In genomic region chr20:33552519-33552918, GRCh38 we compare ENCODE assay signal across 18 cellular contexts.
DNase-seq lines count a peak whose midpoint lies in the region; ATAC-seq and TF ChIP-seq lines count a peak whose summit lies in the region.
"Had no signal": no experiment of that assay in that cellular context is flagged by ENCODE, and none has a peak within 500 bp of the region (broad histone marks: within the 10 kb centered on the region; RNA-seq: fewer than 3 reads in every experiment).

No MANE protein-coding gene starts in this region.

- H3K4me3 Mint-ChIP-seq in activated CD4-positive, alpha-beta T cell treated with anti-CD3 and anti-CD28 coated beads for 36 hours, result no peak overlapping the region
- no peak overlapping the region for H3K4me3 Mint-ChIP-seq in activated CD4-positive, alpha-beta T cell treated with anti-CD3 and anti-CD28 coated beads, Interleukin-2, amount 10 ng/mL, durations not matched to agents 7 days and 5 days
- H3K4me3 Mint-ChIP-seq: activated CD4-positive, alpha-beta memory T cell treated with anti-CD3 and anti-CD28 coated beads, Interleukin-2, amount 10 ng/mL, durations not matched to agents 7 days and 5 days; neural progenitor cell had no signal

- H3K27me3 Mint-ChIP-seq in activated CD4-positive, alpha-beta T cell treated with anti-CD3 and anti-CD28 coated beads for 36 hours, result no peaks in the 10 kb centered on the region
- no peaks in the 10 kb centered on the region for H3K27me3 Mint-ChIP-seq in activated CD4-positive, alpha-beta T cell treated with anti-CD3 and anti-CD28 coated beads, Interleukin-2, amount 10 ng/mL, durations not matched to agents 7 days and 5 days
- H3K27me3 Mint-ChIP-seq: activated CD4-positive, alpha-beta memory T cell treated with anti-CD3 and anti-CD28 coated beads, Interleukin-2, amount 10 ng/mL, durations not matched to agents 7 days and 5 days had no signal

- no peak for ATAC-seq in activated CD4-positive, alpha-beta T cell treated with anti-CD3 and anti-CD28 coated beads for 36 hours
- ATAC-seq in GM19324 (IDR thresholded peaks at IDR 0.05; ENCODE audit: low FRiP score, unreplicated experiment) (no peak), upper lobe of left lung (ENCODE audit: low FRiP score in 2 of 2) (no peak)

- CTCF ChIA-PET in activated CD4-positive, alpha-beta T cell treated with anti-CD3 and anti-CD28 coated beads for 36 hours (lab: Charles Lee), result interaction anchor here (1.0 kb wide), 2 partner anchors 9 to 85 kb away, joined by 3 read pairs; no protein-coding TSS in a partner anchor
- CTCF ChIA-PET in activated CD4-positive, alpha-beta T cell treated with anti-CD3 and anti-CD28 coated beads, Interleukin-2, amount 10 ng/mL, durations not matched to agents 7 days and 5 days (lab: Charles Lee), result interaction anchor here (0.6 to 1.6 kb wide), 3 partner anchors 31 to 1124 kb away, joined by 3 to 5 read pairs (median 4); partner anchors contain the start of gene ACTL10

- H3K27ac ChIP-seq in DOHH2 (ENCODE audit: low read depth, low read length) (peak overlapping the region; percentile 12; the same call in 1 of the 2 replicates), SU-DHL-6 (ENCODE audit: low read depth, low read length) (0 out of 2 replicates have a peak overlapping the region, but pooled peaks have one; percentile 10), muscle layer of colon (ENCODE audit: low read depth, low read length) (peak overlapping the region; percentile 31), upper lobe of left lung (no peak overlapping the region)
- H3K27ac ChIP-seq: neural progenitor cell, SJSA1 had no signal

- TF ChIP-seq CTCF in DOHH2 (IDR thresholded peaks at IDR 0.05; ENCODE audit: low read depth, low read length, poor library complexity, severe bottlenecking), result no peak
- TF ChIP-seq CTCF in SU-DHL-6 (IDR thresholded peaks at IDR 0.05; ENCODE audit: insufficient read depth, low read length, poor library complexity, severe bottlenecking), result no peak
- TF ChIP-seq CTCF in upper lobe of left lung (IDR thresholded peaks at IDR 0.05), result no peak

- peaks cover 30% of the 10 kb centered on the region for H3K4me1 Mint-ChIP-seq in activated CD4-positive, alpha-beta T cell treated with anti-CD3 and anti-CD28 coated beads for 36 hours
- H3K4me1 Mint-ChIP-seq in activated CD4-positive, alpha-beta T cell treated with anti-CD3 and anti-CD28 coated beads, Interleukin-2, amount 10 ng/mL, durations not matched to agents 7 days and 5 days, result peaks cover 39% of the 10 kb centered on the region

- H3K9me3 ChIP-seq in DOHH2 (ENCODE audit: control insufficient read depth, insufficient read depth, low read length), result no peaks in the 10 kb centered on the region
- H3K9me3 ChIP-seq in SU-DHL-6 (ENCODE audit: insufficient read depth, low read length), result no peaks in the 10 kb centered on the region
- H3K9me3 ChIP-seq in muscle layer of colon (ENCODE audit: low read length), result no peaks in the 10 kb centered on the region
- H3K9me3 ChIP-seq in upper lobe of left lung, result no peaks in the 10 kb centered on the region
- H3K9me3 ChIP-seq: gastroesophageal sphincter, SJSA1, uterus had no signal

- H3K4me2 ChIP-seq in DOHH2 (ENCODE audit: low read length) (peak overlapping the region; percentile 10; the same call in 1 of the 2 replicates), SU-DHL-6 (ENCODE audit: low read depth, low read length, poor library complexity, severe bottlenecking) (no peak overlapping the region)
- H3K4me2 ChIP-seq: neural progenitor cell had no signal

- H3K4me1 ChIP-seq in DOHH2 (ENCODE audit: control insufficient read depth, low read length), result peaks cover 40% of the 10 kb centered on the region
- H3K4me1 ChIP-seq in muscle layer of colon (ENCODE audit: insufficient read depth, low read length), result peaks cover 32% of the 10 kb centered on the region
- H3K4me1 ChIP-seq in upper lobe of left lung, result peaks cover 6 to 11% (median 8%) of the 10 kb centered on the region in 4 donors
- H3K4me1 ChIP-seq: uterus had no signal

- H3K79me2 ChIP-seq in DOHH2 (ENCODE audit: control insufficient read depth, low read length) (0 out of 2 replicates have a peak, but pooled peaks cover 3% of the 10 kb centered on the region), SU-DHL-6 (ENCODE audit: insufficient read depth, low read length) (no peaks in the 10 kb centered on the region)

- H3K36me3 ChIP-seq in DOHH2 (ENCODE audit: control insufficient read depth, low read length) (no peaks in the 10 kb centered on the region), SU-DHL-6 (ENCODE audit: low read length) (no peaks in the 10 kb centered on the region), muscle layer of colon (ENCODE audit: insufficient read depth, low read length) (peaks cover 3% of the 10 kb centered on the region), upper lobe of left lung (peaks cover 0 to 6% (median 0%) of the 10 kb centered on the region in 4 donors)
- H3K36me3 ChIP-seq: neural progenitor cell, SJSA1, uterus had no signal

- intact Hi-C loops in activated CD4-positive, alpha-beta T cell treated with anti-CD3 and anti-CD28 coated beads for 36 hours (cut with DNase I, micrococcal nuclease), result loop anchor here (5.0 to 10.0 kb wide), 2 partner anchors 112 to 180 kb away; partner anchors contain the start of genes ACTL10 (in 1 of the 2), C20orf144 (in 1 of the 2) and ZNF341 (in 1 of the 2)

- H4K20me1 ChIP-seq in DOHH2 (ENCODE audit: control insufficient read depth, insufficient read depth, low read depth, low read length), result no peaks in the 10 kb centered on the region
- no peaks in the 10 kb centered on the region for H4K20me1 ChIP-seq in SU-DHL-6 (ENCODE audit: low read depth, low read length)

- DNase-seq in activated CD4-positive, alpha-beta T cell treated with anti-CD3 and anti-CD28 coated beads for 36 hours, result no peak
- DNase-seq in activated CD4-positive, alpha-beta T cell treated with anti-CD3 and anti-CD28 coated beads, Interleukin-2, amount 10 ng/mL, durations not matched to agents 7 days and 5 days, result no peak
- no peak for DNase-seq in SIG-M5 (lab: John Stamatoyannopoulos, UW)
- DNase-seq in upper lobe of left lung, result no peak
- DNase-seq: activated CD4-positive, alpha-beta memory T cell treated with anti-CD3 and anti-CD28 coated beads, Interleukin-2, amount 10 ng/mL, durations not matched to agents 7 days and 5 days; activated effector memory CD4-positive, alpha-beta T cell treated with Interleukin-2 at 50 U/mL for 16 hours; cortex of kidney; GOT3; KBM-7; NCI-H446 treated with DMSO at 0.1 percent for 48 hours; uterus had no signal

- H3K27ac Mint-ChIP-seq in activated CD4-positive, alpha-beta T cell treated with anti-CD3 and anti-CD28 coated beads for 36 hours, result peak overlapping the region; percentile 21
- H3K27ac Mint-ChIP-seq in activated CD4-positive, alpha-beta T cell treated with anti-CD3 and anti-CD28 coated beads, Interleukin-2, amount 10 ng/mL, durations not matched to agents 7 days and 5 days, result no peak overlapping the region
- H3K27ac Mint-ChIP-seq: activated CD4-positive, alpha-beta memory T cell treated with anti-CD3 and anti-CD28 coated beads, Interleukin-2, amount 10 ng/mL, durations not matched to agents 7 days and 5 days; neural progenitor cell had no signal

- H3K9me2 ChIP-seq in DOHH2 (replicated peaks; ENCODE audit: control insufficient read depth, low read length) (no peaks in the 10 kb centered on the region), SU-DHL-6 (replicated peaks; ENCODE audit: insufficient read depth, low read length) (no peaks in the 10 kb centered on the region)

- H3F3A ChIP-seq in DOHH2 (ENCODE audit: control insufficient read depth, insufficient read depth) (peaks cover 16% of the 10 kb centered on the region), SU-DHL-6 (ENCODE audit: insufficient read depth) (peaks cover 15% of the 10 kb centered on the region)

- no peak overlapping the region for H2AFZ ChIP-seq in SU-DHL-6 (ENCODE audit: low read depth, low read length, severe bottlenecking)
- H2AFZ ChIP-seq: neural progenitor cell had no signal

- H3K9me3 Mint-ChIP-seq in activated CD4-positive, alpha-beta T cell treated with anti-CD3 and anti-CD28 coated beads for 36 hours (ENCODE audit: low read depth), result no peaks in the 10 kb centered on the region
- H3K9me3 Mint-ChIP-seq in activated CD4-positive, alpha-beta T cell treated with anti-CD3 and anti-CD28 coated beads, Interleukin-2, amount 10 ng/mL, durations not matched to agents 7 days and 5 days, result peaks cover 2% of the 10 kb centered on the region
- H3K9me3 Mint-ChIP-seq: activated CD4-positive, alpha-beta memory T cell treated with anti-CD3 and anti-CD28 coated beads, Interleukin-2, amount 10 ng/mL, durations not matched to agents 7 days and 5 days; neural progenitor cell had no signal

- POLR2A ChIA-PET in activated CD4-positive, alpha-beta T cell treated with anti-CD3 and anti-CD28 coated beads for 36 hours (lab: Charles Lee), result interaction anchor here (0.6 kb wide), 1 partner anchor 832 kb away, joined by 3 read pairs; no protein-coding TSS in a partner anchor
- POLR2A ChIA-PET in activated CD4-positive, alpha-beta T cell treated with anti-CD3 and anti-CD28 coated beads, Interleukin-2, amount 10 ng/mL, durations not matched to agents 7 days and 5 days (lab: Charles Lee), result no interaction called here

- H3K27me3 ChIP-seq in DOHH2 (ENCODE audit: control insufficient read depth, low read length), result no peaks in the 10 kb centered on the region
- no peaks in the 10 kb centered on the region for H3K27me3 ChIP-seq in SU-DHL-6 (ENCODE audit: low read length)
- H3K27me3 ChIP-seq in muscle layer of colon (ENCODE audit: control insufficient read depth in 1 of 2, insufficient read depth in 2 of 2, low read length in 2 of 2), result no peaks in the 10 kb centered on the region
- H3K27me3 ChIP-seq in upper lobe of left lung, result no peaks in the 10 kb centered on the region
- H3K27me3 ChIP-seq: gastroesophageal sphincter, neural progenitor cell, SJSA1, uterus had no signal

- no peak for TF ChIP-seq POLR2A in upper lobe of left lung (IDR thresholded peaks at IDR 0.05)

- 81 to 87% methylated on average over 3 of the region's 3 CpGs for WGBS in upper lobe of left lung, 2 donors

- H3K36me3 Mint-ChIP-seq in activated CD4-positive, alpha-beta T cell treated with anti-CD3 and anti-CD28 coated beads for 36 hours (ENCODE audit: low read depth), result peaks cover 12% of the 10 kb centered on the region
- H3K36me3 Mint-ChIP-seq in activated CD4-positive, alpha-beta T cell treated with anti-CD3 and anti-CD28 coated beads, Interleukin-2, amount 10 ng/mL, durations not matched to agents 7 days and 5 days (ENCODE audit: low read depth), result peaks cover 35% of the 10 kb centered on the region

- TF ChIP-seq EP300 in upper lobe of left lung (IDR thresholded peaks at IDR 0.05), result no peak

- H3K9ac ChIP-seq in SU-DHL-6 (ENCODE audit: low read length), result no peak overlapping the region
- H3K9ac ChIP-seq in muscle layer of colon (ENCODE audit: low read length), result no peak overlapping the region
- H3K9ac ChIP-seq: neural progenitor cell had no signal

- H3K4me3 ChIP-seq in DOHH2 (ENCODE audit: low read length) (no peak overlapping the region), SU-DHL-6 (ENCODE audit: insufficient read depth, low read length, poor library complexity, severe bottlenecking) (no peak overlapping the region), muscle layer of colon (ENCODE audit: low read depth in 1 of 2, low read length in 2 of 2) (no peak overlapping the region), upper lobe of left lung (no peak overlapping the region)
- H3K4me3 ChIP-seq: gastroesophageal sphincter, neural progenitor cell, SJSA1, uterus had no signal

Comparison
In these comparisons a context has a peak if more than half of its experiments do, and no peak if none do; other contexts are left out.
1. H3K27ac ChIP-seq: peak in DOHH2 (single experiment), SU-DHL-6 (single experiment) and muscle layer of colon (single experiment); none in upper lobe of left lung (0 of 4).